22 cellular contexts compared by ENCODE assay signal in the genomic region with DNA sequence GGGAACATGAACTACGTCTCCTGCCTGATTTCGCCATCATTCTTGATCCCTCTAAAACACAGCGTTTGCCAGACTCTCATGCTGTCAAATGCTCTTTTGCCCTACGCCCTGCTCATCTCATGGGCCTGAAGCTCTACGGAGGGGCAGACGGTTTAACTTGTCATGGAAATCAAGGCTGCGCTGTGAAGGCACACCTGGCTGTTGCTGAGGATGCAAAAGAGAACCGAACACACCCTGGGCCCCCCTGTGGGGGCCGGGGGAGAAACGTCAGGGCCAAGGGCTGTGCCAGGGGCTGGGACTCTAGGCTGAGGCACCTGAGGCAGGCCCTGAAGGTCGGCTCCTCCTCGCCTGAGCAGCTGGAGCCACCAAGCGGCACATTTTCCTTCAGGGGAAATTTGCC.
DNase-seq lines count a peak whose midpoint lies in the region; ATAC-seq and TF ChIP-seq lines count a peak whose summit lies in the region.
"Had no signal": no experiment of that assay in that cellular context is flagged by ENCODE, and none has a peak within 500 bp of the region (broad histone marks: within the 10 kb centered on the region; RNA-seq: fewer than 3 reads in every experiment).

No MANE protein-coding gene starts in this region.

- TF ChIP-seq POLR2A in prostate gland (IDR thresholded peaks at IDR 0.05), result no peak

- peak; percentile 17 for DNase-seq in activated CD4-positive, CD25-positive, alpha-beta regulatory T cell treated with anti-CD3 and anti-CD28 coated beads, Interleukin-2, amount 50 U/mL, for 72 hours
- DNase-seq in activated CD4-positive, CD25-positive, alpha-beta regulatory T cell (lab: John Stamatoyannopoulos, UW), result no peak
- peak; percentile 9 for DNase-seq in RWPE2 (ENCODE audit: low spot score)
- DNase-seq in nephron progenitor cell, result no peak
- peak; percentile 30 for DNase-seq in upper lobe of right lung
- no peak for DNase-seq in prostate gland (ENCODE audit: low spot score)
- no peak for DNase-seq in HuH-7 (ENCODE audit: low spot score)
- DNase-seq: CD8-positive, alpha-beta T cell; DND-41; GM23248; NCI-H187; NCI-H446; NCI-H748 treated with DMSO at 0.1 percent for 48 hours; NK-92 treated with Interleukin-12 subunit alpha and Interleukin-12 subunit beta, amount 100 ng/mL, for 24 hours had no signal

- H3K36me3 ChIP-seq in RWPE2 (ENCODE audit: low read depth) (no peaks in the 10 kb centered on the region), upper lobe of right lung (no peaks in the 10 kb centered on the region), prostate gland (no peaks in the 10 kb centered on the region)
- H3K36me3 ChIP-seq: BLaER1 treated with 17β-estradiol and CSF1 and Interleukin-3, amounts not matched to agents 10 nM and 100 nM; Peyer's patch; SJSA1 had no signal

- TF ChIP-seq CTCF in RWPE2 (IDR thresholded peaks at IDR 0.05; ENCODE audit: poor library complexity, severe bottlenecking) (no peak), nephron progenitor cell (IDR thresholded peaks at IDR 0.05) (no peak), upper lobe of right lung (IDR thresholded peaks at IDR 0.05) (no peak), prostate gland (IDR thresholded peaks at IDR 0.05) (no peak)

- intact Hi-C loops in upper lobe of right lung (cut with DNase I) (no loop called here), prostate gland (cut with DNase I) (no loop called here)

- H3K4me1 Mint-ChIP-seq in nephron progenitor cell, result peaks cover 37% of the 10 kb centered on the region
- H3K4me1 Mint-ChIP-seq: IgD-negative memory B cell had no signal

- H3K27ac Mint-ChIP-seq in nephron progenitor cell, result peak overlapping the region; percentile 60
- H3K27ac Mint-ChIP-seq: CD8-positive, alpha-beta T cell; IgD-negative memory B cell had no signal

- H3K27me3 Mint-ChIP-seq in nephron progenitor cell (ENCODE audit: low read depth, poor library complexity), result peaks cover 15% of the 10 kb centered on the region
- H3K27me3 Mint-ChIP-seq: IgD-negative memory B cell had no signal

- no peak overlapping the region for H3K4me3 Mint-ChIP-seq in nephron progenitor cell
- H3K4me3 Mint-ChIP-seq: CD8-positive, alpha-beta T cell; IgD-negative memory B cell had no signal

- no peaks in the 10 kb centered on the region for H3K9me3 Mint-ChIP-seq in nephron progenitor cell

- H3K9me3 ChIP-seq in RWPE2 (ENCODE audit: severe bottlenecking) (peaks cover 2% of the 10 kb centered on the region), upper lobe of right lung (no peaks in the 10 kb centered on the region), prostate gland (no peaks in the 10 kb centered on the region)
- H3K9me3 ChIP-seq: Peyer's patch, SJSA1 had no signal

- H3K27ac ChIP-seq in RWPE2 (ENCODE audit: poor library complexity, severe bottlenecking), result no peak overlapping the region
- no peak overlapping the region for H3K27ac ChIP-seq in upper lobe of right lung
- H3K27ac ChIP-seq in prostate gland, result no peak overlapping the region
- H3K27ac ChIP-seq: 22Rv1; BLaER1 treated with 17β-estradiol and CSF1 and Interleukin-3, amounts not matched to agents 10 nM and 100 nM; GM23248; Peyer's patch; SJSA1 had no signal

- peaks cover 8% of the 10 kb centered on the region for H3K27me3 ChIP-seq in RWPE2 (ENCODE audit: insufficient read depth, poor library complexity, severe bottlenecking)
- H3K27me3 ChIP-seq in upper lobe of right lung, result peaks cover 11% of the 10 kb centered on the region
- H3K27me3 ChIP-seq in prostate gland (replicated peaks; ENCODE audit: insufficient read depth), result no peaks in the 10 kb centered on the region
- H3K27me3 ChIP-seq: Peyer's patch, SJSA1 had no signal

- 73% methylated on average over 13 of the region's 13 CpGs for WGBS in prostate gland

- no peaks in the 10 kb centered on the region for H3K36me3 Mint-ChIP-seq in nephron progenitor cell (ENCODE audit: low read depth)
- H3K36me3 Mint-ChIP-seq: CD8-positive, alpha-beta T cell; IgD-negative memory B cell had no signal

- H3K4me3 ChIP-seq in RWPE2 (ENCODE audit: severe bottlenecking) (no peak overlapping the region), upper lobe of right lung (no peak overlapping the region), prostate gland (no peak overlapping the region)
- H3K4me3 ChIP-seq: BLaER1 treated with 17β-estradiol and CSF1 and Interleukin-3, amounts not matched to agents 10 nM and 100 nM; GM23248; Peyer's patch; SJSA1 had no signal

- ATAC-seq in RWPE2 (ENCODE audit: low read depth), result no peak
- ATAC-seq in upper lobe of right lung, result no peak
- ATAC-seq in HG03108 (IDR thresholded peaks at IDR 0.05; ENCODE audit: unreplicated experiment), result no peak
- ATAC-seq: CD8-positive, alpha-beta T cell; HCT116; Right ventricle myocardium inferior had no signal

- no peaks in the 10 kb centered on the region for H3K4me1 ChIP-seq in RWPE2 (ENCODE audit: insufficient read depth, poor library complexity, severe bottlenecking)
- H3K4me1 ChIP-seq in upper lobe of right lung, result no peaks in the 10 kb centered on the region
- H3K4me1 ChIP-seq in prostate gland (replicated peaks), result no peaks in the 10 kb centered on the region
- H3K4me1 ChIP-seq: Peyer's patch, SJSA1 had no signal

Comparison
In these comparisons a context has a peak if more than half of its experiments do, and no peak if none do; other contexts are left out.
1. DNase-seq: peak in activated CD4-positive, CD25-positive, alpha-beta regulatory T cell treated with anti-CD3 and anti-CD28 coated beads, Interleukin-2, amount 50 U/mL, for 72 hours (single experiment), RWPE2 (single experiment) and upper lobe of right lung (single experiment); none in activated CD4-positive, CD25-positive, alpha-beta regulatory T cell (0 of 4), nephron progenitor cell (single experiment), prostate gland (single experiment) and HuH-7 (single experiment).